ENCODE assay signal across 16 cellular contexts in the genomic region with DNA sequence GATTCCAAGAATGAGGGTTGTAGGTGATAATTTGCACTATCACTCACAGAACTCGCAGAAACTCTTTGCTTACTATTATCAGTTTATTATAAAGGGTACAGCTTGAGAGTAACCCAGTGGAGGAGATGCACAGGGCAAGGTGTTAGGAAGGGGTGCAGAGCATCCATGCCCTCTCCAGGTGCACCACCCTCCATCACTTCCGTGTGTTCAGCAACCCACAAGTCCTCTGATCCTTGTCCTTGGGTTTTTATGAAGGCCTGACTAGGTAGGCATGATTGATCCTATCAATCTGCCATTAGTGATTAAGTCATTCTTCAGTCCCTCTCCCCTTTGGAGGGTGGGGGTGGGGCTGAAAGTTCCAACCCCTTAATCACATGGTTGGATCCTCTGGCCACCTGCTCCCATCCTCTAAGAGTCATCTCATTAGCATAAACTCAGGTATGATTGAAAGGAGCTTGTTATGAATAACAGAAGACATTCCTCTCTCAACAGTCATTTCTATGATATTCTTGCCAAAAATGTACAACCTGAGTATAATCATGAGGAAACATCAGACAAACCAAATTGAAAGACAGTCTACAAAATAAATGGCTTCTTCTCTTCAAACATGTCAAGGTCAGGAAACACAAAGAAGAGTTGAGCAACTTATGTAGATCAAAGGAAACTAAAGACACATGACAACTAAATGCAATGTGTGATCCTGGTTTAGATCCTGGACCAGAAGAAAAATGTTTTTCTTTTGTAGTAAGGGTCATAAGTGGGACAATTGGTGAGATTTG.
"Had no signal": no experiment of that assay in that cellular context is flagged by ENCODE, and none has a peak within 500 bp of the region (broad histone marks: within the 10 kb centered on the region; RNA-seq: fewer than 3 reads in every experiment).

No MANE protein-coding gene starts in this region.

- DNase-seq: activated CD4-positive, alpha-beta T cell treated with anti-CD3 and anti-CD28 coated beads for 1 hour; activated CD4-positive, alpha-beta T cell treated with anti-CD3 and anti-CD28 coated beads, Interleukin-2, amount 50 U/mL, for 4 hours; activated naive CD4-positive, alpha-beta T cell treated with anti-CD3 and anti-CD28 coated beads, Interleukin-2, amount 10 ng/mL, durations not matched to agents 7 days and 5 days; dorsolateral prefrontal cortex; esophagus squamous epithelium; foreskin fibroblast; kidney glomerular epithelial cell; nucleus accumbens; right cardiac atrium; stimulated activated CD4-positive, alpha-beta T cell treated with anti-CD3 and anti-CD28 coated beads, Interleukin-4, amount 100 ng/mL, for 24 hours; stimulated activated naive CD4-positive, alpha-beta T cell; T1000 had no signal

- H3K27ac ChIP-seq: cardiac muscle cell, dorsolateral prefrontal cortex, esophagus squamous epithelium, tibial nerve had no signal

- H3K27me3 ChIP-seq: cardiac muscle cell, dorsolateral prefrontal cortex, esophagus squamous epithelium, tibial nerve had no signal

- H3K4me3 ChIP-seq: cardiac muscle cell, dorsolateral prefrontal cortex, esophagus squamous epithelium, tibial nerve had no signal

- FAIRE-seq: astrocyte had no signal

- ATAC-seq: activated T-helper 17 cell treated with anti-CD3 and anti-CD28 coated beads, Interleukin-2, amount 50 U/mL, for 72 hours; right cardiac atrium had no signal

- H3K9me3 ChIP-seq: esophagus squamous epithelium had no signal

- H3K4me1 ChIP-seq: esophagus squamous epithelium, tibial nerve had no signal

- H3K36me3 ChIP-seq: cardiac muscle cell had no signal
